8 cellular contexts compared by ENCODE assay signal in the genomic region with DNA sequence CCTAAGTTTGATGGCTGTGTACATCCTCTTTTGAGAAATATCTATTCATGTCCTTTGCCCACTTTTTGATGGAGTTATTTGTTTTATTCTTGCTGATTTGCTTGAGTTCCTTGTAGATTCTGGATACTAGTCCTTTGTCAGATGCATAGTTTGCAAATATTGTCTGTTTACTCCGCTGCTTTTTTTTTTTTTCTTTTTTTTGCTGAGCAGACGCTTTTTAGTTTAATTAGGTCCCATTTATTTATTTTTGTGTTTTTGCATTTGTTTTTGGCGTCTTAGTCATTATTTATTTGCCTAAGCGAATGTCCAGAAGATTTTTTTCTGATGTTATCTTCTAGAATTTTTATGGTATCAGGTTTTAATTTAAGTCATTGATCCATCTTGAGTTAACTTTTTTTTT.
"Had no signal": no experiment of that assay in that cellular context is flagged by ENCODE, and none has a peak within 500 bp of the region (broad histone marks: within the 10 kb centered on the region; RNA-seq: fewer than 3 reads in every experiment).

No MANE protein-coding gene starts in this region.

- ATAC-seq: GM23338, HCT116 had no signal

- H2AFZ ChIP-seq: GM23338 had no signal

- H3K4me3 ChIP-seq: GM23338, HAP-1 had no signal

- H3K4me2 ChIP-seq: GM23338, KMS-11 had no signal

- H3K36me3 ChIP-seq: HAP-1 had no signal

- H3K9me3 ChIP-seq: HAP-1 had no signal

- H3K27ac ChIP-seq: KMS-11 had no signal

- H3K9ac ChIP-seq: KMS-11 had no signal

- DNase-seq: H7, HFFc6, KBM-7 had no signal

- FAIRE-seq: HTR-8/SVneo had no signal
